ENCODE assay signal across 15 cellular contexts in genomic region chr15:42344763-42345162, GRCh38. TPM values are rescaled to one million over a fixed set of nuclear protein-coding genes. Genes with fewer than 3 reads are reported as not detected.
DNase-seq lines count a peak whose midpoint lies in the region; ATAC-seq, FAIRE-seq and TF ChIP-seq lines count a peak whose summit lies in the region.
"Had no signal": no experiment of that assay in that cellular context is flagged by ENCODE, and none has a peak within 500 bp of the region (broad histone marks: within the 10 kb centered on the region; RNA-seq: fewer than 3 reads in every experiment).

No MANE protein-coding gene starts in this region.

- H3K9ac ChIP-seq in K562 (ENCODE audit: insufficient read depth in 1 of 2, low read depth in 2 of 2, low read length in 2 of 2), result no peak overlapping the region

- no peaks in the 10 kb centered on the region for H3K9me3 ChIP-seq in right atrium auricular region
- H3K9me3 ChIP-seq in K562 (replicated peaks; ENCODE audit: control insufficient read depth, insufficient read depth, low read depth, low read length), result no peaks in the 10 kb centered on the region
- H3K9me3 ChIP-seq in heart left ventricle, result no peaks in the 10 kb centered on the region
- H3K9me3 ChIP-seq: adrenal gland, spleen, upper lobe of left lung had no signal

- no TSS peak for BruUV-seq in K562 (replicated peaks; lab: Mats Ljungman, UMichigan)

- H3K4me3 ChIP-seq in right atrium auricular region (no peak overlapping the region), K562 (no peak overlapping the region), heart left ventricle (no peak overlapping the region)
- H3K4me3 ChIP-seq: adrenal gland, spleen, upper lobe of left lung had no signal

- no peaks in the 10 kb centered on the region for H3K79me2 ChIP-seq in K562 (ENCODE audit: control insufficient read depth, insufficient read depth, low read length)

- H3K27ac ChIP-seq in right atrium auricular region, result peak overlapping the region in 1 of 2 donors; percentile 32
- H3K27ac ChIP-seq in K562 (ENCODE audit: extremely low read depth, low read depth, low read length), result no peak overlapping the region
- H3K27ac ChIP-seq in heart left ventricle, result peak overlapping the region in 1 of 12 donors; percentile 43
- H3K27ac ChIP-seq: adrenal gland, upper lobe of left lung had no signal

- ATAC-seq in Right ventricle myocardium superior (ENCODE audit: poor library complexity), result peak; percentile 61
- ATAC-seq in K562, result no peak
- ATAC-seq in heart left ventricle, result peak in 3 of 4 donors; percentile 31 to 79 (median 63)
- ATAC-seq in GM18502 (IDR thresholded peaks at IDR 0.05; ENCODE audit: poor library complexity, unreplicated experiment), result no peak
- ATAC-seq: naive thymus-derived CD4-positive, alpha-beta T cell had no signal

- no peak overlapping the region for H3K4me2 ChIP-seq in K562 (ENCODE audit: insufficient read depth, low read length)

- H2AFZ ChIP-seq in K562 (ENCODE audit: low read depth, low read length), result no peak overlapping the region

- H4K20me1 ChIP-seq in K562 (replicated peaks; ENCODE audit: control insufficient read depth, insufficient read depth, low read length), result no peaks in the 10 kb centered on the region

- no peak for FAIRE-seq in K562 (lab: Jason Lieb, UNC)
- FAIRE-seq: keratinocyte had no signal

- no peak for TF ChIP-seq POLR2A in K562 (conservative IDR thresholded peaks at IDR 0.05)
- no peak for TF ChIP-seq POLR2A in heart left ventricle (IDR thresholded peaks at IDR 0.05)

- DNase-seq in Right ventricle myocardium superior, result no peak
- no peak for DNase-seq in right atrium auricular region (ENCODE audit: low spot score)
- DNase-seq in K562 (ENCODE audit: extremely low read depth in 1 of 4, low spot score in 3 of 4), result no peak
- no peak for DNase-seq in heart left ventricle
- DNase-seq in hypothalamus (lab: John Stamatoyannopoulos, UW), result no peak
- no peak for DNase-seq in foreskin melanocyte
- no peak for DNase-seq in activated effector memory CD4-positive, alpha-beta T cell treated with anti-CD3 and anti-CD28 coated beads, Interleukin-2, amount 50 U/mL, for 16 hours
- DNase-seq: activated CD8-positive, alpha-beta memory T cell treated with anti-CD3 and anti-CD28 coated beads, Interleukin-2, amount 50 U/mL, for 4 hours; adrenal gland; naive thymus-derived CD4-positive, alpha-beta T cell; spleen; upper lobe of left lung had no signal

- intact Hi-C loops in Right ventricle myocardium superior (cut with DNase I) (no loop called here), K562 (cut with micrococcal nuclease) (no loop called here), heart left ventricle (cut with DNase I) (no loop called here)

- 36% methylated on average over 5 of the region's 5 CpGs for WGBS in K562 (ENCODE audit: insufficient coverage, low coverage, missing lambda C conversion rate)
- WGBS in heart left ventricle, 4 donors, result 38 to 63% (median 52%) methylated on average over 5 of the region's 5 CpGs

- H3K27me3 ChIP-seq in right atrium auricular region (no peaks in the 10 kb centered on the region), K562 (ENCODE audit: control insufficient read depth in 2 of 2, insufficient read depth in 2 of 2, low read length in 2 of 2) (no peaks in the 10 kb centered on the region), heart left ventricle (no peaks in the 10 kb centered on the region)
- H3K27me3 ChIP-seq: adrenal gland, spleen, upper lobe of left lung had no signal

- TF ChIP-seq RAD21 in K562 (CRISPR knock-in tag; conservative IDR thresholded peaks at IDR 0.05 in 1 of 2, IDR thresholded peaks at IDR 0.05 in 1 of 2), result no peak

- CTCF ChIA-PET in K562 (lab: Yijun Ruan, JAX; ENCODE audit: low intra/inter-chr PET ratio), result no interaction called here

- TF ChIP-seq CTCF in right atrium auricular region (IDR thresholded peaks at IDR 0.05) (no peak), K562 (IDR thresholded peaks at IDR 0.05 in 2 of 3, conservative IDR thresholded peaks at IDR 0.05 in 1 of 3; ENCODE audit: insufficient read depth in 2 of 3, low read depth in 1 of 3, low read length in 3 of 3) (no peak), heart left ventricle (IDR thresholded peaks at IDR 0.05) (no peak)

- POLR2A ChIA-PET in K562 (lab: Yijun Ruan, JAX), result interaction anchor here (0.8 kb wide), 1 partner anchor 9 kb away, joined by 4 read pairs; no protein-coding TSS in a partner anchor

- H3K9me1 ChIP-seq in K562 (ENCODE audit: control insufficient read depth, insufficient read depth, low read length), result no peaks in the 10 kb centered on the region

- in situ Hi-C loops in K562 (cut with MboI), result no loop called here

- TF ChIP-seq EP300 in K562 (IDR thresholded peaks at IDR 0.05; ENCODE audit: low read length), result no peak

- no peaks in the 10 kb centered on the region for H3K4me1 ChIP-seq in right atrium auricular region
- no peaks in the 10 kb centered on the region for H3K4me1 ChIP-seq in K562 (replicated peaks in 1 of 2; ENCODE audit: control insufficient read depth in 2 of 2, insufficient read depth in 2 of 2, low read length in 2 of 2)
- peaks cover 0 to 6% (median 0%) of the 10 kb centered on the region in 12 donors for H3K4me1 ChIP-seq in heart left ventricle
- H3K4me1 ChIP-seq: adrenal gland, spleen, upper lobe of left lung had no signal

- H3K36me3 ChIP-seq in right atrium auricular region (peaks cover 24% of the 10 kb centered on the region), K562 (ENCODE audit: control insufficient read depth, insufficient read depth, low read length) (no peaks in the 10 kb centered on the region), heart left ventricle (peaks cover 0 to 87% (median 71%) of the 10 kb centered on the region in 9 donors)

TF ChIP-seq in K562, 482 proteins besides CTCF, POLR2A, EP300 and RAD21:
- no peak for TF ChIP-seq NKRF (IDR thresholded peaks at IDR 0.05; ENCODE audit: borderline replicate concordance)
- 0 out of 2 replicates have a peak, but pooled peaks have one; percentile 4 for TF ChIP-seq SPI1 (IDR thresholded peaks at IDR 0.05; ENCODE audit: borderline replicate concordance, low read depth, low read length)

RNA-seq across cellular contexts. Expression of gene CAPN3, which starts 14.5 kb away (rescaled TPM):
- total RNA-seq in Right ventricle myocardium superior (2.6 TPM), right atrium auricular region (1 to 10 TPM; 5.3 to 8.6 TPM), K562 (2014; rRNA removed) (0.18 TPM in 1 of 2 replicates, not detected in the other), K562 (2014; rRNA removed; fragmentation: Illumina TruSeq; extraction: Trizol) (0.35 TPM in 1 of 2 replicates, not detected in the other), K562 (2015; rRNA removed; fragmentation: Illumina TruSeq; extraction: Trizol) (0.25 and 0.41 TPM in 2 replicates), K562 (2021) (0.33 TPM in 1 of 2 replicates, not detected in the other), heart left ventricle (10 to 100 TPM in 1 of 9 donors, 1 to 10 TPM in 8; 1.3 to 12.2 (median 7.3) TPM)
- 1.1 and 2.1 TPM in 2 replicates for total RNA-seq in K562 (2011; cell fraction: chromatin; rRNA removed; ENCODE audit: low replicate concordance)
- 0.39 and 0.67 TPM in 2 replicates for total RNA-seq in K562 (2011; cell fraction: nucleolus; rRNA removed)
- 0.88 and 0.92 TPM in 2 replicates for total RNA-seq in K562 (2011; cell fraction: nucleoplasm; rRNA removed)
- polyA plus RNA-seq in K562 (2011; rRNA removed) (0.07 and 0.39 TPM in 2 replicates), K562 (2014; fragmentation: Illumina TruSeq; extraction: Trizol) (0.22 and 0.34 TPM in 2 replicates), K562 (2014; fragmentation: Nextera tagmentation; extraction: Ambion mirVana) (under 1 TPM in 1 of 2 experiments, not detected in 1; 0.20 TPM), K562 (2014; rRNA removed) (0.03 and 0.04 TPM in 2 replicates), heart left ventricle (1 to 10 TPM; 2.0 to 9.9 TPM)
- 0.28 and 0.72 TPM in 2 replicates for polyA plus RNA-seq in K562 (2011; cell fraction: cytosol; rRNA removed)
- polyA plus RNA-seq in K562 (2011; cell fraction: nucleus; rRNA removed), result 0.92 and 2.7 TPM in 2 replicates
- polyA plus RNA-seq in K562 (2012), result 0.21 and 1.1 TPM in 2 replicates
- 0.24 TPM in 1 of 2 replicates, not detected in the other for polyA minus RNA-seq in K562 (2011; rRNA and poly(A)+ RNA removed)
- not detected in 2 replicates for polyA minus RNA-seq in K562 (2011; cell fraction: cytosol; rRNA and poly(A)+ RNA removed)
- polyA minus RNA-seq in K562 (2011; cell fraction: nucleus; rRNA and poly(A)+ RNA removed), result 0.33 TPM in 1 of 2 replicates, not detected in the other
- total RNA-seq: RPMI7951 had no signal

Comparison
In these comparisons a context has a peak if more than half of its experiments do, and no peak if none do; other contexts are left out.
1. ATAC-seq: peak in Right ventricle myocardium superior (single experiment) and heart left ventricle (3 of 4); none in K562 (single experiment) and GM18502 (single experiment).